21 cellular contexts compared by ENCODE assay signal in the genomic region with DNA sequence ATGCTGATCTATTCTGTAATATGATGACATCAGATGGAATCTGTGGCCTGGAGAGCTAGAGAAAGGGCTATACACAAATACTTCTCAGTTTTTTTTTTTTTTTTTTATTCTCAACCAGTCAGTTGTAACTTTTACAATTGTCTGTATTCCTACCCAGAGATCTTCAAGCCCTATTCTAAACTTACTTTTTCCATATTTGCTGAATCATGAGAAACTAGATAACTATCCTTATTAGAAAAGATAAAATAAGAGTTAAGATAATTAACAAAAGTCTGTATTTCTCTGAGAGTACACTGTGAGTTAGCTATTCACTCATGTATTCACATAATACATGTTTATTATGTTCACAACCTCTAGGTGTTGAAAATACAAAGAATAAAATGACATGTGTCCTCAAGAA.
"Had no signal": no experiment of that assay in that cellular context is flagged by ENCODE, and none has a peak within 500 bp of the region (broad histone marks: within the 10 kb centered on the region; RNA-seq: fewer than 3 reads in every experiment).

No MANE protein-coding gene starts in this region.

- DNase-seq: activated CD4-positive, alpha-beta T cell treated with anti-CD3 and anti-CD28 coated beads for 4 hours; activated CD4-positive, alpha-beta T cell treated with anti-CD3 and anti-CD28 coated beads, Interleukin-2, amount 50 U/mL, for 48 hours; activated CD4-positive, CD25-positive, alpha-beta regulatory T cell; activated CD8-positive, alpha-beta memory T cell treated with anti-CD3 and anti-CD28 coated beads, Interleukin-2, amount 50 U/mL, for 48 hours; activated naive CD4-positive, alpha-beta T cell treated with Interleukin-2 at 50 U/mL for 16 hours; activated naive CD8-positive, alpha-beta T cell treated with anti-CD3 and anti-CD28 coated beads, Interleukin-2, amount 10 ng/mL, durations not matched to agents 7 days and 5 days; activated T-cell treated with anti-CD3 and anti-CD28 coated beads, Interleukin-2, amount 50 U/mL, for 4 hours; cortex of kidney; glutamatergic neuron; immature natural killer cell; left ventricle myocardium inferior; natural killer cell; spleen; stimulated activated CD4-positive, alpha-beta T cell treated with anti-CD3 and anti-CD28 coated beads, Interleukin-4, amount 100 ng/mL, for 1 hour; stimulated activated naive CD4-positive, alpha-beta T cell; testis; trophoblast cell had no signal

- H3K36me3 ChIP-seq: left ventricle myocardium inferior, prostate gland, spleen, vagina had no signal

- H3K27ac ChIP-seq: hepatocyte, left ventricle myocardium inferior, prostate gland, spleen, testis, vagina had no signal

- H3K4me1 ChIP-seq: left ventricle myocardium inferior, prostate gland, spleen, testis, vagina had no signal

- H2AFZ ChIP-seq: hepatocyte had no signal

- FAIRE-seq: endometrium had no signal

- H3K9me3 ChIP-seq: left ventricle myocardium inferior, prostate gland, spleen, testis, vagina had no signal

- H3K4me3 ChIP-seq: hepatocyte, left ventricle myocardium inferior, prostate gland, spleen, testis, vagina had no signal

- H3K27me3 ChIP-seq: hepatocyte, spleen, testis, vagina had no signal

- H3K79me2 ChIP-seq: hepatocyte had no signal

- ATAC-seq: activated T-cell treated with anti-CD3 and anti-CD28 coated beads, Interleukin-2, amount 50 U/mL, for 4 hours; natural killer cell had no signal
